Comparison of ENCODE assay signal across 9 cellular contexts in the genomic region with DNA sequence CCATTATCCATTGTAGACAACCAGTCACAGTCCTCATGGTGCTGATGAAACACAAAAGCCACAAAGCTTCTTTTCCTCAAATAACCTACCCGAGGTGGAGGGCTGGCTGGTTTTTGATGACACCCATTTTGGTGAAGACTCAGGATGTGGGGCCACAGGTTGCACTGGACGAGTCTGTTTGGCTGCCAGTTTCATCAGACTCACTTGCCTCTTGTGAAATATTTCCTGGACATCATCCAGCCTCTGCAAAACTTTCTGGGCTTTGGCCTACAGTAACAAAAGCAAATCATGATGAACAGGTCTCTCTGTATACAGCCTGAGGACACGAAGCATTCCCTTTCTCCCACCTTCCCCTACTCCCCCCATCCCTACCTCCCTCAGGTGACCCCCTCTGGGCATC. TPM values are rescaled to one million over a fixed set of nuclear protein-coding genes. Genes with fewer than 3 reads are reported as not detected.
DNase-seq lines count a peak whose midpoint lies in the region; ATAC-seq and TF ChIP-seq lines count a peak whose summit lies in the region.
"Had no signal": no experiment of that assay in that cellular context is flagged by ENCODE, and none has a peak within 500 bp of the region (broad histone marks: within the 10 kb centered on the region; RNA-seq: fewer than 3 reads in every experiment).

No MANE protein-coding gene starts in this region.

- H3K9me3 ChIP-seq in MG63 (no peaks in the 10 kb centered on the region), breast epithelium (no peaks in the 10 kb centered on the region)

- intact Hi-C loops in breast epithelium (cut with DNase I; ENCODE audit: low total_unique reads): no loop called here

- POLR2A ChIA-PET in HEK293T (lab: Yijun Ruan, JAX): no interaction called here

- no peak overlapping the region for H3K4me3 ChIP-seq in MG63
- no peak overlapping the region for H3K4me3 ChIP-seq in breast epithelium

- in situ Hi-C loops in GM13977 (cut with MboI; ENCODE audit: low pct_unique_long_range_greater_than_20kb, low sequenced_read_pairs, unreplicated experiment): no loop called here

- no peak for TF ChIP-seq CTCF in AG09319 (IDR thresholded peaks at IDR 0.05; ENCODE audit: low read depth, low read length)
- no peak for TF ChIP-seq CTCF in breast epithelium (IDR thresholded peaks at IDR 0.05)
- TF ChIP-seq CTCF in GM13977 (IDR thresholded peaks at IDR 0.05; ENCODE audit: extremely low read depth, insufficient read depth, missing control alignments): no peak

- CTCF ChIA-PET in HEK293T (lab: Yijun Ruan, JAX): no interaction called here

- no peaks in the 10 kb centered on the region for H3K4me1 ChIP-seq in breast epithelium

- ATAC-seq in HG03135 (IDR thresholded peaks at IDR 0.05; ENCODE audit: unreplicated experiment): no peak
- no peak for ATAC-seq in GM21737 (IDR thresholded peaks at IDR 0.05; ENCODE audit: unreplicated experiment)

- H3K36me3 ChIP-seq in MG63 (no peaks in the 10 kb centered on the region), breast epithelium (no peaks in the 10 kb centered on the region)

- H3K27me3 ChIP-seq in MG63: no peaks in the 10 kb centered on the region; the same call in 1 of the 2 replicates
- H3K27me3 ChIP-seq in breast epithelium: no peaks in the 10 kb centered on the region

- TF ChIP-seq POLR2A in breast epithelium (IDR thresholded peaks at IDR 0.05): no peak

- DNase-seq in AG09319 (ENCODE audit: extremely low read depth, low read depth) (peak; percentile 61), MG63 (peak; percentile 67), breast epithelium (ENCODE audit: low spot score in 2 of 2) (peak; percentile 58 to 82), lung microvascular endothelial cell (ENCODE audit: low read depth in 2 of 2) (peak; percentile 55 to 95), GM13977 (ENCODE audit: low spot score) (no peak), HEK293T (ENCODE audit: extremely low spot score) (no peak)
- DNase-seq: activated gamma-delta T cell had no signal

- H3K27ac ChIP-seq in breast epithelium: peak overlapping the region; percentile 62 to 79

TF ChIP-seq in HEK293T, 16 proteins besides CTCF, POLR2A, EP300 and RAD21:
- TF ChIP-seq TARDBP (IDR thresholded peaks at IDR 0.05): no peak
- TF ChIP-seq SUZ12 (IDR thresholded peaks at IDR 0.05): no peak
- no peak for TF ChIP-seq ARNT (IDR thresholded peaks at IDR 0.05)
- TF ChIP-seq FOXM1 (IDR thresholded peaks at IDR 0.05; ENCODE audit: borderline replicate concordance): no peak
- no peak for TF ChIP-seq CTBP1 (IDR thresholded peaks at IDR 0.05; ENCODE audit: borderline replicate concordance)

RNA-seq across cellular contexts. Expression of gene B3GNT5, which starts 42.2 kb away (rescaled TPM):
- total RNA-seq in MG63 (2014; rRNA removed; shearing (Covaris generic); ENCODE audit: low replicate concordance): 0.36 and 5.4 TPM in 2 replicates
- total RNA-seq in breast epithelium (10 to 100 TPM in 1 of 3 donors, 1 to 10 TPM in 2; 3.0 to 12.1 (median 6.2) TPM), lung microvascular endothelial cell (22.7 and 31.3 TPM in 2 replicates)

Comparison
In these comparisons a context has a peak if more than half of its experiments do, and no peak if none do; other contexts are left out.
1. DNase-seq: peak in AG09319 (single experiment), MG63 (single experiment), breast epithelium (2 of 2) and lung microvascular endothelial cell (2 of 2); none in GM13977 (single experiment) and HEK293T (single experiment).